18 cellular contexts compared by ENCODE assay signal in the genomic region with DNA sequence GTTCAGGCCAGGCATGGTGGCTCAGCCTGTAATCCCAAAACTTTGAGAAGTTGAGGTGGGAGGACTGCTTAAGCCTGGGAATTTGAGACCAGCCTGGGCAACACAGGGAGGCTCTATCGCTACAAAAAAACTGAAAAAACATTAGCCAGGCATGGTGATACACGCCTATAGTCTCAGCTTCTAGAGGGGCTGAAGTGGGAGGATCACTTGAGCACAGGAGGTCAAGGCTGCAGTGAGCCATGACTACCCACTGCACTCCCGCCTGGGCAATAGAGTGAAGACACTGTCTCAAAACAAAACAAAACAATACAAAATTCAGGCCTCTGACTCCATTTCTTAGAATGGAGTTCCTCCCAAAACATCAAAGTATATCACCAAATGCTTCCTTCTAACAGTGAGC.
"Had no signal": no experiment of that assay in that cellular context is flagged by ENCODE, and none has a peak within 500 bp of the region (broad histone marks: within the 10 kb centered on the region; RNA-seq: fewer than 3 reads in every experiment).

No MANE protein-coding gene starts in this region.

- DNase-seq: cerebellar nuclear complex; esophagus squamous epithelium; foreskin fibroblast; glutamatergic neuron; left cardiac atrium; left ventricle myocardium superior; mesenchymal stem cell; naive B cell; stimulated activated CD4-positive, alpha-beta T cell treated with anti-CD3 and anti-CD28 coated beads, Interleukin-2, amount 100 ng/mL, for 48 hours; transverse colon had no signal

- H3K4me1 ChIP-seq: transverse colon had no signal

- H3K27ac Mint-ChIP-seq: dendritic cell treated with granulocyte-macrophage colony-stimulating factor and Interleukin-4, amounts not matched to agents 40 ng/mL and 50 ng/mL, for 4 days; stimulated activated naive CD8-positive, alpha-beta T cell treated with anti-CD3 and anti-CD28 coated beads, Interleukin-15, Interleukin-2, amounts not matched to agents 100 ng/mL and 50 ng/mL, for 24 hours had no signal

- H3K9me3 Mint-ChIP-seq: dendritic cell treated with granulocyte-macrophage colony-stimulating factor and Interleukin-4, amounts not matched to agents 40 ng/mL and 50 ng/mL, for 4 days; naive B cell; stimulated activated naive CD8-positive, alpha-beta T cell treated with anti-CD3 and anti-CD28 coated beads, Interleukin-15, Interleukin-2, amounts not matched to agents 100 ng/mL and 50 ng/mL, for 24 hours had no signal

- H3K27me3 Mint-ChIP-seq: dendritic cell treated with granulocyte-macrophage colony-stimulating factor and Interleukin-4, amounts not matched to agents 40 ng/mL and 50 ng/mL, for 4 days; naive B cell; stimulated activated naive CD8-positive, alpha-beta T cell treated with anti-CD3 and anti-CD28 coated beads, Interleukin-15, Interleukin-2, amounts not matched to agents 100 ng/mL and 50 ng/mL, for 24 hours had no signal

- H3K27me3 ChIP-seq: esophagus squamous epithelium, gastroesophageal sphincter, neutrophil, transverse colon had no signal

- H3K4me3 ChIP-seq: esophagus squamous epithelium, gastroesophageal sphincter, lung, smooth muscle cell, transverse colon had no signal

- H3K4me3 Mint-ChIP-seq: dendritic cell treated with granulocyte-macrophage colony-stimulating factor and Interleukin-4, amounts not matched to agents 40 ng/mL and 50 ng/mL, for 4 days; stimulated activated naive CD8-positive, alpha-beta T cell treated with anti-CD3 and anti-CD28 coated beads, Interleukin-15, Interleukin-2, amounts not matched to agents 100 ng/mL and 50 ng/mL, for 24 hours had no signal

- H3K27ac ChIP-seq: esophagus squamous epithelium, gastroesophageal sphincter, neutrophil, transverse colon had no signal

- FAIRE-seq: colon, keratinocyte had no signal

- H3K4me2 ChIP-seq: smooth muscle cell had no signal

- H3K9me3 ChIP-seq: esophagus squamous epithelium, gastroesophageal sphincter, neutrophil, transverse colon had no signal

- ATAC-seq: gastroesophageal sphincter, left cardiac atrium, left ventricle myocardium superior had no signal
